Comparison of ENCODE assay signal across 24 cellular contexts in the genomic region with DNA sequence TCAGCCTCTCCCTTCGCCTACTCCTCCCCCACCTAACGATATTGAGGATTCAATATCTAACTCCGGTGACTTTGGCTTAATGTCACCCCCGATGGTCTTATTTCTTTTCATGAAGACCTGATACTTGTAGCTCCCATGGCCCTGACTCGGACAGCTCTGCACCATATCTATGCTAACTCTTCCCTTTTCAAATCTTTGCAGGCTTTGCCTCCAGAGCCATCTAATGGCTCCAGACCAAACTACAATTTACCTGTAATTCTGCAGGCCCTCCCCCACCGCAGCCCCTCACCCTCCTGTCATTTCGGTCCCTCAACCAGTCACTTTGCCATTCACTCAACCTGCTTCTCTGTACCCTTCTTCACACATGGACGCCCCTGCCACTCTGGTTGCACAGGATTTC. TPM values are rescaled to one million over a fixed set of nuclear protein-coding genes. Genes with fewer than 3 reads are reported as not detected.
DNase-seq lines count a peak whose midpoint lies in the region; ATAC-seq and TF ChIP-seq lines count a peak whose summit lies in the region.
"Had no signal": no experiment of that assay in that cellular context is flagged by ENCODE, and none has a peak within 500 bp of the region (broad histone marks: within the 10 kb centered on the region; RNA-seq: fewer than 3 reads in every experiment).

No MANE protein-coding gene starts in this region.

- in situ Hi-C loops in GM13976 (cut with MboI; ENCODE audit: low sequenced_read_pairs, unreplicated experiment), result no loop called here

- H3K36me3 ChIP-seq in H7 (replicated peaks; ENCODE audit: control insufficient read depth, insufficient read depth, low read length), result no peaks in the 10 kb centered on the region
- H3K36me3 ChIP-seq: lower lobe of right lung, right lobe of liver, upper lobe of left lung had no signal

- CTCF ChIA-PET in WTC11 (lab: Charles Lee), result interaction anchor here (0.7 to 2.2 kb wide), 9 partner anchors 36 to 280 kb away, joined by 3 to 31 read pairs (median 4); partner anchors contain the start of gene AHCYL1

- no peak overlapping the region for H3K4me3 ChIP-seq in H7 (ENCODE audit: insufficient read depth, low read depth, low read length)
- H3K4me3 ChIP-seq: lower lobe of right lung, MG63, right lobe of liver, upper lobe of left lung had no signal

- no peaks in the 10 kb centered on the region for H3K4me1 Mint-ChIP-seq in WTC11
- H3K4me1 Mint-ChIP-seq: activated B cell treated with CpG ODN at 0.5 μM for 24 hours, B cell had no signal

- peak; percentile 1 for DNase-seq in AG20443 (ENCODE audit: low spot score)
- peak; percentile 54 for DNase-seq in H7
- no peak for DNase-seq in WTC11 (ENCODE audit: low spot score)
- DNase-seq in iPS-NIHi11 (ENCODE audit: low spot score), result peak; percentile 14
- DNase-seq in stimulated activated CD4-positive, alpha-beta T cell treated with anti-CD3 and anti-CD28 coated beads, Interleukin-2, amount 100 ng/mL, for 24 hours, result no peak
- DNase-seq in GM13976 (ENCODE audit: low spot score), result no peak
- DNase-seq in T1000 (lab: John Stamatoyannopoulos, UW), result no peak
- DNase-seq: activated B cell treated with CpG ODN at 0.5 μM for 24 hours; activated CD8-positive, alpha-beta T cell treated with anti-CD3 and anti-CD28 coated beads, Interleukin-2, amount 10 ng/mL, durations not matched to agents 7 days and 5 days; Calu3; lower lobe of right lung; MG63; NCI-H187 treated with DMSO at 0.1 percent for 48 hours; NCI-H510A; right lobe of liver; Right ventricle myocardium superior; upper lobe of left lung had no signal

- no peak for TF ChIP-seq CTCF in WTC11 (IDR thresholded peaks at IDR 0.05)
- no peak for TF ChIP-seq CTCF in GM13976 (IDR thresholded peaks at IDR 0.05; ENCODE audit: borderline replicate concordance, control extremely low read depth, extremely low read depth, insufficient read depth, missing control alignments)

- POLR2A ChIA-PET in WTC11 (lab: Charles Lee), result no interaction called here

- no peaks in the 10 kb centered on the region for H3K27me3 ChIP-seq in H7 (ENCODE audit: control insufficient read depth, insufficient read depth, low read length)
- H3K27me3 ChIP-seq: MG63, right lobe of liver, upper lobe of left lung had no signal

- H3K27ac Mint-ChIP-seq in WTC11, result no peak overlapping the region
- H3K27ac Mint-ChIP-seq: activated B cell treated with CpG ODN at 0.5 μM for 24 hours; activated CD8-positive, alpha-beta T cell treated with anti-CD3 and anti-CD28 coated beads, Interleukin-2, amount 10 ng/mL, durations not matched to agents 7 days and 5 days; activated naive CD8-positive, alpha-beta T cell; B cell; stimulated activated naive CD8-positive, alpha-beta T cell treated with anti-CD3 and anti-CD28 coated beads, Interleukin-15, Interleukin-2, amounts not matched to agents 100 ng/mL and 50 ng/mL, for 24 hours had no signal

- no peak overlapping the region for H3K4me3 Mint-ChIP-seq in WTC11
- H3K4me3 Mint-ChIP-seq: activated B cell treated with CpG ODN at 0.5 μM for 24 hours; activated CD8-positive, alpha-beta T cell treated with anti-CD3 and anti-CD28 coated beads, Interleukin-2, amount 10 ng/mL, durations not matched to agents 7 days and 5 days; activated naive CD8-positive, alpha-beta T cell; B cell; stimulated activated naive CD8-positive, alpha-beta T cell treated with anti-CD3 and anti-CD28 coated beads, Interleukin-15, Interleukin-2, amounts not matched to agents 100 ng/mL and 50 ng/mL, for 24 hours had no signal

- H3K9me3 Mint-ChIP-seq in WTC11, result peaks cover 46% of the 10 kb centered on the region
- H3K9me3 Mint-ChIP-seq: stimulated activated naive CD8-positive, alpha-beta T cell treated with anti-CD3 and anti-CD28 coated beads, Interleukin-15, Interleukin-2, amounts not matched to agents 100 ng/mL and 50 ng/mL, for 24 hours had no signal

- H3K36me3 Mint-ChIP-seq in WTC11, result peaks cover 23% of the 10 kb centered on the region
- H3K36me3 Mint-ChIP-seq: activated naive CD8-positive, alpha-beta T cell had no signal

- ATAC-seq in WTC11, result peak; percentile 43
- ATAC-seq in HG02885 (IDR thresholded peaks at IDR 0.05; ENCODE audit: poor library complexity, unreplicated experiment), result no peak
- ATAC-seq: activated CD8-positive, alpha-beta T cell treated with anti-CD3 and anti-CD28 coated beads, Interleukin-2, amount 10 ng/mL, durations not matched to agents 7 days and 5 days; esophagus mucosa; lower lobe of right lung had no signal

- H3K27me3 Mint-ChIP-seq in WTC11 (ENCODE audit: low read depth), result peaks cover 7% of the 10 kb centered on the region
- H3K27me3 Mint-ChIP-seq: activated B cell treated with CpG ODN at 0.5 μM for 24 hours; stimulated activated naive CD8-positive, alpha-beta T cell treated with anti-CD3 and anti-CD28 coated beads, Interleukin-15, Interleukin-2, amounts not matched to agents 100 ng/mL and 50 ng/mL, for 24 hours had no signal

TF ChIP-seq in WTC11, 78 proteins besides CTCF, POLR2A, EP300 and RAD21:
- TF ChIP-seq EMX1 (CRISPR knock-in tag; IDR thresholded peaks at IDR 0.05), result no peak
- TF ChIP-seq ESRRA (CRISPR knock-in tag; IDR thresholded peaks at IDR 0.05; ENCODE audit: borderline replicate concordance), result no peak
- no peak for TF ChIP-seq TEAD1 (CRISPR knock-in tag; IDR thresholded peaks at IDR 0.05)
- no peak for TF ChIP-seq ZSCAN18 (CRISPR knock-in tag; IDR thresholded peaks at IDR 0.05)
- no peak for TF ChIP-seq SMAD3 (CRISPR knock-in tag; IDR thresholded peaks at IDR 0.05; ENCODE audit: borderline replicate concordance)

RNA-seq across cellular contexts. Expression of gene GSTM5, which starts 7.9 kb away (rescaled TPM):
- not detected in 2 replicates for total RNA-seq in H7 (2014; rRNA removed; shearing (Covaris generic))
- 0.09 to 0.16 TPM (median 0.11 TPM) in 3 replicates for total RNA-seq in WTC11 (2021)
- total RNA-seq: B cell; Calu3; dermis microvascular lymphatic vessel endothelial cell; T-helper 1 cell treated with Interleukin-12 subunit alpha and Interleukin-12 subunit beta and Interleukin-4 antibody, amounts not matched to agents 30 ng/mL and 1 ng/mL, for 36 hours had no signal

RNA-seq across cellular contexts. Expression of gene GSTM1, which starts 16.6 kb away (rescaled TPM):
- not detected in 2 replicates for total RNA-seq in H7 (2014; rRNA removed; shearing (Covaris generic))
- total RNA-seq in WTC11 (2021), result not detected in 3 replicates
- total RNA-seq: dermis microvascular lymphatic vessel endothelial cell, esophagus mucosa, lower lobe of right lung, Right ventricle myocardium superior had no signal

RNA-seq across cellular contexts. Expression of gene GSTM2, which starts 36.3 kb away (rescaled TPM):
- total RNA-seq in H7 (2014; rRNA removed; shearing (Covaris generic)), result 10.8 and 17.7 TPM in 2 replicates
- 12.9 to 15.4 TPM (median 15.3 TPM) in 3 replicates for total RNA-seq in WTC11 (2021)

RNA-seq across cellular contexts. Expression of gene GSTM3, which starts 36.7 kb away (rescaled TPM):
- total RNA-seq in H7 (2014; rRNA removed; shearing (Covaris generic)), result 24.7 and 27.3 TPM in 2 replicates
- total RNA-seq in WTC11 (2021), result 2.2 to 3.5 TPM (median 3.3 TPM) in 3 replicates

RNA-seq across cellular contexts. Expression of gene GSTM4, which starts 48.3 kb away (rescaled TPM):
- total RNA-seq in H7 (2014; rRNA removed; shearing (Covaris generic)), result 31.2 and 43.2 TPM in 2 replicates
- 16.4 to 18.1 TPM (median 16.7 TPM) in 3 replicates for total RNA-seq in WTC11 (2021)

Comparison
In these comparisons a context has a peak if more than half of its experiments do, and no peak if none do; other contexts are left out.
1. DNase-seq: peak in AG20443 (single experiment), H7 (single experiment) and iPS-NIHi11 (single experiment); none in WTC11 (single experiment), stimulated activated CD4-positive, alpha-beta T cell treated with anti-CD3 and anti-CD28 coated beads, Interleukin-2, amount 100 ng/mL, for 24 hours (0 of 2), GM13976 (single experiment) and T1000 (single experiment).